In the genomic region with DNA sequence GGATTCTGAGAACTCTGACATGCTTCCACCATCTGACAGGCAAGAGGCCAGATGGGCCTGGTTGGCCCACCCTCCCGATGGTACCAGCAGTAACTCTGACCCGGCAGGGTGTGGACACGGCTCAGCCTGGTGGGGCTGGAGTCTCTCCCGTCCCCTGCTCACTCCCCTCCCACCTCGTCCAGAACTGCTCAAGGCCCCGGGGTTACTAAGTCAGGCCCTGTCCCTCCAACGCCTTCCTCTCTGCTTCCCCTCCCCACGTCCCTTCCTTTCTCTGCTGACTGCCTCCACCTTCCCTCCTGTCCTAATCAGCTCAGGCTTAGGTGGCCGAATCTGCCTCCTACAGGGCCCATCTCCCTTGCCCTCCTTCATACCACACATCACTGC, we compare ENCODE assay signal across 1 cellular context.
TF ChIP-seq lines count a peak whose summit lies in the region.

No MANE protein-coding gene starts in this region.

TF ChIP-seq in H1, 55 proteins besides CTCF, POLR2A, EP300 and RAD21:
- TF ChIP-seq BRCA1 (IDR thresholded peaks at IDR 0.05; ENCODE audit: low read depth, low read length) = no peak
- TF ChIP-seq SIRT6 (IDR thresholded peaks at IDR 0.05; ENCODE audit: low read length) = no peak
- no peak for TF ChIP-seq GABPA (IDR thresholded peaks at IDR 0.05; ENCODE audit: borderline replicate concordance, insufficient read depth, low read length)
- TF ChIP-seq CHD1 (IDR thresholded peaks at IDR 0.05; ENCODE audit: low read depth, low read length) = no peak
- TF ChIP-seq TCF12 (IDR thresholded peaks at IDR 0.05; ENCODE audit: low read depth, low read length) = no peak
- no peak for TF ChIP-seq HDAC2 (IDR thresholded peaks at IDR 0.05; ENCODE audit: borderline replicate concordance in 1 of 2, low read depth in 2 of 2, low read length in 2 of 2)
- no peak for TF ChIP-seq KDM5A (IDR thresholded peaks at IDR 0.05; ENCODE audit: low read length)
- no peak for TF ChIP-seq NRF1 (IDR thresholded peaks at IDR 0.05; ENCODE audit: low read depth, low read length)
- TF ChIP-seq SP4 (IDR thresholded peaks at IDR 0.05; ENCODE audit: low read length) = no peak
- TF ChIP-seq CBX8 (IDR thresholded peaks at IDR 0.05; ENCODE audit: borderline replicate concordance, low read depth, low read length) = no peak
